In genomic region chr12:99265648-99266047, GRCh38 we compare ENCODE assay signal across 29 cellular contexts.
"Had no signal": no experiment of that assay in that cellular context is flagged by ENCODE, and none has a peak within 500 bp of the region (broad histone marks: within the 10 kb centered on the region; RNA-seq: fewer than 3 reads in every experiment).

No MANE protein-coding gene starts in this region.

- ATAC-seq: stimulated activated effector memory CD8-positive, alpha-beta T cell treated with anti-CD3 and anti-CD28 coated beads, Interleukin-12 subunit alpha, Interleukin-12 subunit beta, amount 100 ng/mL, for 72 hours; stimulated activated memory B cell treated with anti-CD40 and anti-IgM and Interleukin-4, amounts not matched to agents 10 μg/mL and 1 μg/mL and 100 μg/mL, for 72 hours; stimulated activated naive B cell treated with anti-CD40 and anti-IgM and Interleukin-4, amounts not matched to agents 10 μg/mL and 1 μg/mL and 100 μg/mL, for 72 hours; stimulated activated naive CD8-positive, alpha-beta T cell treated with anti-CD3 and anti-CD28 coated beads, Interleukin-15, amount 100 ng/mL, for 72 hours; stimulated activated naive CD8-positive, alpha-beta T cell treated with anti-CD3 and anti-CD28 coated beads, Interleukin-15, Interleukin-2, amounts not matched to agents 100 U/mL and 50 U/mL, for 24 hours; upper lobe of right lung had no signal

- H3K4me3 ChIP-seq: stomach, suprapubic skin, testis, thoracic aorta, thyroid gland, tibial artery, tibial nerve, transverse colon, upper lobe of left lung, upper lobe of right lung, uterus, vagina had no signal

- H3K27me3 Mint-ChIP-seq: stimulated activated memory B cell treated with anti-CD40 and anti-IgM and Interleukin-4, amounts not matched to agents 10 μg/mL and 1 μg/mL and 100 μg/mL, for 72 hours; stimulated activated naive B cell treated with anti-CD40 and anti-IgM and Interleukin-4, amounts not matched to agents 10 μg/mL and 1 μg/mL and 100 μg/mL, for 72 hours; stimulated activated naive CD8-positive, alpha-beta T cell treated with anti-CD3 and anti-CD28 coated beads, Interleukin-15, amount 100 ng/mL, for 72 hours; stimulated activated naive CD8-positive, alpha-beta T cell treated with anti-CD3 and anti-CD28 coated beads, Interleukin-15, Interleukin-2, amounts not matched to agents 100 ng/mL and 50 ng/mL, for 24 hours; type B pancreatic cell had no signal

- H3K4me3 Mint-ChIP-seq: stimulated activated effector memory CD8-positive, alpha-beta T cell treated with anti-CD3 and anti-CD28 coated beads, Interleukin-12 subunit alpha, Interleukin-12 subunit beta, amount 100 ng/mL, for 72 hours; stimulated activated memory B cell treated with anti-CD40 and anti-IgM and Interleukin-4, amounts not matched to agents 10 μg/mL and 1 μg/mL and 100 μg/mL, for 72 hours; stimulated activated naive B cell treated with anti-CD40 and anti-IgM and Interleukin-4, amounts not matched to agents 10 μg/mL and 1 μg/mL and 100 μg/mL, for 72 hours; stimulated activated naive CD8-positive, alpha-beta T cell treated with anti-CD3 and anti-CD28 coated beads, Interleukin-15, amount 100 ng/mL, for 72 hours; stimulated activated naive CD8-positive, alpha-beta T cell treated with anti-CD3 and anti-CD28 coated beads, Interleukin-15, Interleukin-2, amounts not matched to agents 100 ng/mL and 50 ng/mL, for 24 hours; type B pancreatic cell had no signal

- DNase-seq: stimulated activated CD4-positive, alpha-beta T cell treated with anti-CD3 and anti-CD28 coated beads, Interleukin-2, amount 100 ng/mL, for 48 hours; stimulated activated CD4-positive, alpha-beta T cell treated with anti-CD3 and anti-CD28 coated beads, Interleukin-4, amount 100 ng/mL, for 1 hour; stimulated activated CD4-positive, alpha-beta T cell treated with anti-CD3 and anti-CD28 coated beads, Interleukin-4, amount 100 ng/mL, for 24 hours; stimulated activated CD4-positive, alpha-beta T cell treated with anti-CD3 and anti-CD28 coated beads, Interleukin-4, amount 100 ng/mL, for 4 hours; stimulated activated CD8-positive, alpha-beta memory T cell treated with anti-CD3 and anti-CD28 coated beads, Interleukin-4, amount 100 ng/mL, for 48 hours; stimulated activated naive B cell treated with anti-CD40 and anti-IgM and Interleukin-4, amounts not matched to agents 10 μg/mL and 1 μg/mL and 100 μg/mL, for 72 hours; stimulated activated naive CD4-positive, alpha-beta T cell; stimulated activated naive CD4-positive, alpha-beta T cell treated with Interleukin-2 at 50 U/mL for 16 hours; stimulated activated naive CD8-positive, alpha-beta T cell treated with anti-CD3 and anti-CD28 coated beads, Interleukin-15, amount 100 ng/mL, for 72 hours; stimulated activated naive CD8-positive, alpha-beta T cell treated with anti-CD3 and anti-CD28 coated beads, Interleukin-15, Interleukin-2, amounts not matched to agents 100 U/mL and 50 U/mL, for 24 hours; stomach; substantia nigra; testis; thyroid gland; tibial artery; transverse colon; trophoblast cell; upper lobe of left lung; upper lobe of right lung; uterus had no signal

- H3K36me3 ChIP-seq: stomach, suprapubic skin, thoracic aorta, thyroid gland, tibial artery, tibial nerve, transverse colon, upper lobe of left lung, upper lobe of right lung, uterus, vagina had no signal

- H3K27ac ChIP-seq: stomach, suprapubic skin, testis, thoracic aorta, thyroid gland, tibial artery, tibial nerve, transverse colon, upper lobe of left lung, upper lobe of right lung, uterus, vagina had no signal

- H3K4me1 ChIP-seq: suprapubic skin, testis, thyroid gland, tibial artery, tibial nerve, transverse colon, upper lobe of left lung, upper lobe of right lung, uterus, vagina had no signal

- H3K36me3 Mint-ChIP-seq: stimulated activated effector memory CD8-positive, alpha-beta T cell treated with anti-CD3 and anti-CD28 coated beads, Interleukin-12 subunit alpha, Interleukin-12 subunit beta, amount 100 ng/mL, for 72 hours; stimulated activated memory B cell treated with anti-CD40 and anti-IgM and Interleukin-4, amounts not matched to agents 10 μg/mL and 1 μg/mL and 100 μg/mL, for 72 hours; stimulated activated naive B cell treated with anti-CD40 and anti-IgM and Interleukin-4, amounts not matched to agents 10 μg/mL and 1 μg/mL and 100 μg/mL, for 72 hours; type B pancreatic cell had no signal

- FAIRE-seq: urothelium cell line had no signal

- H3K9me3 ChIP-seq: stomach, suprapubic skin, testis, thoracic aorta, thyroid gland, tibial artery, tibial nerve, upper lobe of left lung, upper lobe of right lung, uterus, vagina had no signal

- H3K27ac Mint-ChIP-seq: stimulated activated effector memory CD8-positive, alpha-beta T cell treated with anti-CD3 and anti-CD28 coated beads, Interleukin-12 subunit alpha, Interleukin-12 subunit beta, amount 100 ng/mL, for 72 hours; stimulated activated memory B cell treated with anti-CD40 and anti-IgM and Interleukin-4, amounts not matched to agents 10 μg/mL and 1 μg/mL and 100 μg/mL, for 72 hours; stimulated activated naive B cell treated with anti-CD40 and anti-IgM and Interleukin-4, amounts not matched to agents 10 μg/mL and 1 μg/mL and 100 μg/mL, for 72 hours; stimulated activated naive CD8-positive, alpha-beta T cell treated with anti-CD3 and anti-CD28 coated beads, Interleukin-15, amount 100 ng/mL, for 72 hours; stimulated activated naive CD8-positive, alpha-beta T cell treated with anti-CD3 and anti-CD28 coated beads, Interleukin-15, Interleukin-2, amounts not matched to agents 100 ng/mL and 50 ng/mL, for 24 hours; type B pancreatic cell had no signal

- H3K4me1 Mint-ChIP-seq: stimulated activated effector memory CD8-positive, alpha-beta T cell treated with anti-CD3 and anti-CD28 coated beads, Interleukin-12 subunit alpha, Interleukin-12 subunit beta, amount 100 ng/mL, for 72 hours; stimulated activated memory B cell treated with anti-CD40 and anti-IgM and Interleukin-4, amounts not matched to agents 10 μg/mL and 1 μg/mL and 100 μg/mL, for 72 hours; stimulated activated naive B cell treated with anti-CD40 and anti-IgM and Interleukin-4, amounts not matched to agents 10 μg/mL and 1 μg/mL and 100 μg/mL, for 72 hours; stimulated activated naive CD8-positive, alpha-beta T cell treated with anti-CD3 and anti-CD28 coated beads, Interleukin-15, amount 100 ng/mL, for 72 hours had no signal
